Comparison of ENCODE assay signal across 8 cellular contexts in the genomic region with DNA sequence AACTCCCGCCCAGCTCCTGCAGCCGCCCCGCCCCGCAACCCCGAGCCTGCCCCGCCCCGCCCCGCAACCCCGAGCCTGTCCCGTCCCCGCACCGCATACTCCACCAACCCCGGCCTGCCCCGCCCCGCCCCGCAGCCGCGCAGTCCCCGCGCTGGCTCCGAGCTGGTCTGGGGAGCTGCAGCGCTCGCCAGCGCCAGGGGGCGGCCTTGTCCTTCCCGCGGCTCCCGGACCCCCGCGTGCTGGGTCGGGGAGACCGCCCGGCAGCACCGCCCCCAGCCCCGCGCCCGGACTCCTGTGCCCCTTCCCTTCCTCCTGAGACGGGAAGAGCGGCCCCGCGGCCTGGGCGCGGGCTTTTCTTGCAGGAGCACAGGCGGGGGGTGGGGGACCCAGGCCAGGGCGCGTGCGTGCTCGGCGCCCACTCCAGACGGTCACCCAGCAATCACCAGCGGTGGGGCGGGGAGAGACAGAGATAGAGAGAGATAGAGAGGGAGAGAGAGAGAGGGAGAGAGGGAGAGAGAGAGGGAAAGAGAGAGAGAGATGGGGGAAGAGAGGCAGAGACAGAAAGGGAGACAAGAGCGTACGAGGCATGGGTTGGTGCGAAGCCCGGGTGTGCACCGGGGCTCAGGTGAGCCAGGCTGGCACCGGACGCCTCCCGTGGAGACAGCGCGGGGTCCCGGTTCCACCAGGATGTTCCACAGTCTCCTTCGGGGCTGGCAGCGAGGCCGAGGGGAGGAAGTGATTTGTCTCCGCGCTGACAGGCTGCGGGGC. TPM values are rescaled to one million over a fixed set of nuclear protein-coding genes. Genes with fewer than 3 reads are reported as not detected.
A peak's percentile ranks its signal among the peaks of the same experiment; 100 is the strongest.
DNase-seq lines count a peak whose midpoint lies in the region; ATAC-seq and TF ChIP-seq lines count a peak whose summit lies in the region.

No MANE protein-coding gene starts in this region.

- no peak for DNase-seq in AG09309 (ENCODE audit: low read depth)
- DNase-seq in GM23248 = peak; percentile 56
- DNase-seq in activated CD4-positive, alpha-beta T cell treated with anti-CD3 and anti-CD28 coated beads, Interleukin-2, amount 50 U/mL, for 1 hour = peak; percentile 18
- peak; percentile 39 to 80 for DNase-seq in cardiac muscle cell (ENCODE audit: low read depth in 1 of 2, low spot score in 1 of 2)
- DNase-seq in retinal pigment epithelial cell (ENCODE audit: low read depth) = no peak
- no peak for DNase-seq in A172 (ENCODE audit: low spot score)

- H3K27ac ChIP-seq in GM23248 (no peak overlapping the region), cardiac muscle cell (no peak overlapping the region)

- no peak overlapping the region for H3K9ac ChIP-seq in GM23248

- in situ Hi-C loops in GM23248 (cut with MboI) = no loop called here

- H3K4me3 ChIP-seq in AG09309 (ENCODE audit: control insufficient read depth, low read depth, low read length) (no peak overlapping the region), GM23248 (peak overlapping the region; percentile 61), cardiac muscle cell (peak overlapping the region; percentile 32), retinal pigment epithelial cell (ENCODE audit: low read length) (peak overlapping the region; percentile 16)

- 8 to 9% methylated on average over 25 to 53 of the region's 69 CpGs for WGBS in GM23248 (ENCODE audit: low coverage in 1 of 2, low lambda C conversion rate in 2 of 2, missing lambda C conversion rate in 2 of 2), 2 experiments

- H3K27me3 ChIP-seq in GM23248 (replicated peaks; ENCODE audit: insufficient read depth) (peaks cover 76% of the 10 kb centered on the region), cardiac muscle cell (peaks cover 39% of the 10 kb centered on the region)

- H3K4me1 ChIP-seq in GM23248 (ENCODE audit: insufficient read depth) = no peaks in the 10 kb centered on the region
- H3K4me1 ChIP-seq in cardiac muscle cell (ENCODE audit: low read depth) = peaks cover 7% of the 10 kb centered on the region

- H3K4me2 ChIP-seq in GM23248 (ENCODE audit: unreplicated experiment) = peak overlapping the region; percentile 27

- H2AFZ ChIP-seq in GM23248 = peak overlapping the region; percentile 65

- TF ChIP-seq CTCF in AG09309 (IDR thresholded peaks at IDR 0.05; ENCODE audit: control insufficient read depth, insufficient read depth, low read depth, low read length, missing control alignments) = peak; percentile 30
- peak; percentile 47 for TF ChIP-seq CTCF in cardiac muscle cell (IDR thresholded peaks at IDR 0.05; ENCODE audit: low read depth, low read length)
- TF ChIP-seq CTCF in retinal pigment epithelial cell (conservative IDR thresholded peaks at IDR 0.05; ENCODE audit: low read depth, low read length) = peak; percentile 56

- H3K79me2 ChIP-seq in GM23248 (ENCODE audit: insufficient read depth) = no peaks in the 10 kb centered on the region

- H4K20me1 ChIP-seq in GM23248 (ENCODE audit: insufficient read depth) = no peaks in the 10 kb centered on the region

- H3K9me3 ChIP-seq in GM23248 (ENCODE audit: low read depth) (no peaks in the 10 kb centered on the region), cardiac muscle cell (ENCODE audit: low read depth) (no peaks in the 10 kb centered on the region)

- H3F3A ChIP-seq in GM23248 (ENCODE audit: insufficient read depth) = no peaks in the 10 kb centered on the region

- H3K36me3 ChIP-seq in GM23248 (ENCODE audit: low read depth) (no peaks in the 10 kb centered on the region), cardiac muscle cell (no peaks in the 10 kb centered on the region)

- ATAC-seq in GM21381 (IDR thresholded peaks at IDR 0.05; ENCODE audit: unreplicated experiment) (no peak), GM18858 (IDR thresholded peaks at IDR 0.05; ENCODE audit: unreplicated experiment) (no peak)

- no peaks in the 10 kb centered on the region for H3K9me2 ChIP-seq in GM23248 (ENCODE audit: insufficient read depth)

RNA-seq across cellular contexts. Expression of a gene that starts 14.7 kb away (rescaled TPM):
- total RNA-seq in GM23248 (2014; rRNA removed; shearing (Covaris generic)) = 69.7 and 94.0 TPM in 2 replicates
- 25.2 and 25.9 TPM in 2 replicates for polyA plus RNA-seq in GM23248 (2016; fragmentation: Nextera tagmentation; extraction: Ambion mirVana)
- total RNA-seq in cardiac muscle cell = 29.3 and 41.6 TPM in 2 replicates
- 25.6 and 27.0 TPM in 2 replicates for polyA plus RNA-seq in cardiac muscle cell
- total RNA-seq in A172 (2014; rRNA removed; shearing (Covaris generic)) = 70.4 and 81.1 TPM in 2 replicates

RNA-seq across cellular contexts. Expression of a gene that starts 38.3 kb away (rescaled TPM):
- 30.7 and 35.9 TPM in 2 replicates for total RNA-seq in GM23248 (2014; rRNA removed; shearing (Covaris generic))
- polyA plus RNA-seq in GM23248 (2016; fragmentation: Nextera tagmentation; extraction: Ambion mirVana) (5.2 and 5.3 TPM in 2 replicates), cardiac muscle cell (4.4 and 5.0 TPM in 2 replicates)
- 12.0 and 12.2 TPM in 2 replicates for total RNA-seq in cardiac muscle cell
- total RNA-seq in A172 (2014; rRNA removed; shearing (Covaris generic)) = 34.2 and 41.6 TPM in 2 replicates

Comparison
In these comparisons a context has a peak if more than half of its experiments do, and no peak if none do; other contexts are left out.
1. DNase-seq: peak in GM23248 (single experiment), activated CD4-positive, alpha-beta T cell treated with anti-CD3 and anti-CD28 coated beads, Interleukin-2, amount 50 U/mL, for 1 hour (single experiment) and cardiac muscle cell (2 of 2); none in AG09309 (single experiment), retinal pigment epithelial cell (single experiment) and A172 (single experiment).
2. Peak in every context shown above with its lines, with median percentiles within 50 percentile points of each other: CTCF ChIP-seq.